Comparison of ENCODE assay signal across 21 cellular contexts in the genomic region with DNA sequence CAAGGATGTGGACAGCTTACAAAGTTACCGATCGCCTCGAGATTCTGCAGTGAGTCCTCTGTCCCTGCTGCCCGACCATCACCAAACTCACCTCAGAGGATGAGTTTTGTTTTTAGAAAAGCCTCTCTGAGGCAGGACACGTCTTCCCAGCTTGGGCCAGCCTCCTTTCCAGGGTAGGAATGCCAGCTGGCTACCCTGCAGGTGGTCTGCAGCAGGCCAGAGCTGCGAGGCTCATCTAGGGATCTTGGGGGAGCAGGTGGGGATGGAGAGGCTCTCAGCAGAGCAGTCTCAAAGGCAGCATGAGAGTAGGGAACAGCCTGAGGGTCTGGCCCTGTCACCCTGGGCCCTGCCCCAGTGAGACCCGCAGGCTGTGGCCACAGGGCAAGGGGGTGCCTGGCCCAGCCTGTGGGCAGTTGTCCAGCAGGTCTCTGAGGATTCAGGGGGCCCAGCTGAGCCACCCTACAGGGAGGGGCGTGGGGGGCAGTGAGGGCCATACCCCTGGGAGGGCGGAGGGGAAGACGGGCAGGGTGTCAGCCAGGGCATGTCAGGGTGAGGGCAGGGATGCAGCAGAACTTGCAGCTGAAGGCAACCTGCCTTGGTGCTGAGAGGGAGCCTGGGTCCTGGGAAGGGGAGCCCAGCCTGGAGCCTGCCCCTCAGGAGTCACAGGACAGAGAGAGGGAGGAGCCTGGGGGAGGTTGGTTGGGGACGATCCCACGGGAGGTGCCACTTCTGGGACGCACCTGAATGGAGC. TPM values are rescaled to one million over a fixed set of nuclear protein-coding genes. Genes with fewer than 3 reads are reported as not detected.
DNase-seq lines count a peak whose midpoint lies in the region; ATAC-seq and TF ChIP-seq lines count a peak whose summit lies in the region.
"Had no signal": no experiment of that assay in that cellular context is flagged by ENCODE, and none has a peak within 500 bp of the region (broad histone marks: within the 10 kb centered on the region; RNA-seq: fewer than 3 reads in every experiment).

No MANE protein-coding gene starts in this region.

- H2BK12ac ChIP-seq in neuronal stem cell (ENCODE audit: low read length): no peak overlapping the region

- H3K4ac ChIP-seq in neuronal stem cell (ENCODE audit: low read length): no peak overlapping the region

- intact Hi-C loops in CD8-positive, alpha-beta T cell (cut with DNase I, micrococcal nuclease): no loop called here

- no peak overlapping the region for H3K27ac ChIP-seq in neuronal stem cell (replicated peaks; ENCODE audit: low read length)
- H3K27ac ChIP-seq in CD8-positive, alpha-beta T cell (ENCODE audit: low read depth, low read length): no peak overlapping the region

- H3K23ac ChIP-seq in neuronal stem cell (ENCODE audit: low read depth, low read length, poor library complexity): no peak overlapping the region

- H2AFZ ChIP-seq in neuronal stem cell (ENCODE audit: low read length): no peak overlapping the region
- H2AFZ ChIP-seq: GM23338 had no signal

- H3K4me3 ChIP-seq in neuronal stem cell (ENCODE audit: low read length in 2 of 2) (no peak overlapping the region), BE2C (ENCODE audit: low read depth, low read length) (no peak overlapping the region)
- H3K4me3 ChIP-seq in CD8-positive, alpha-beta T cell (ENCODE audit: low read depth, low read length): no peak overlapping the region
- H3K4me3 ChIP-seq: GM23338, K562 had no signal

- no peak overlapping the region for H3K27ac Mint-ChIP-seq in CD8-positive, alpha-beta T cell
- H3K27ac Mint-ChIP-seq: B cell, GM23338 had no signal

- no peaks in the 10 kb centered on the region for H3K9me3 Mint-ChIP-seq in CD8-positive, alpha-beta T cell
- H3K9me3 Mint-ChIP-seq: CD4-positive, alpha-beta memory T cell had no signal

- no peaks in the 10 kb centered on the region for H3K36me3 Mint-ChIP-seq in CD8-positive, alpha-beta T cell
- H3K36me3 Mint-ChIP-seq: CD4-positive, alpha-beta memory T cell had no signal

- no peak overlapping the region for H3K14ac ChIP-seq in neuronal stem cell (ENCODE audit: low read length)

- no peaks in the 10 kb centered on the region for H3K4me1 ChIP-seq in neuronal stem cell (ENCODE audit: control insufficient read depth in 2 of 2, insufficient read depth in 1 of 2, low read depth in 1 of 2, low read length in 2 of 2)
- no peaks in the 10 kb centered on the region for H3K4me1 ChIP-seq in BE2C
- no peaks in the 10 kb centered on the region for H3K4me1 ChIP-seq in CD8-positive, alpha-beta T cell (ENCODE audit: insufficient read depth, low read length)

- H3K36me3 ChIP-seq in neuronal stem cell (replicated peaks in 1 of 2; ENCODE audit: control insufficient read depth in 2 of 2, insufficient read depth in 2 of 2, low read length in 2 of 2) (no peaks in the 10 kb centered on the region), BE2C (no peaks in the 10 kb centered on the region)
- no peaks in the 10 kb centered on the region for H3K36me3 ChIP-seq in CD8-positive, alpha-beta T cell (ENCODE audit: insufficient read depth, low read length)

- no peak overlapping the region for H3K4me3 Mint-ChIP-seq in CD8-positive, alpha-beta T cell
- H3K4me3 Mint-ChIP-seq: B cell; CD4-positive, alpha-beta memory T cell; GM23338 had no signal

- no peak overlapping the region for H3K4me2 ChIP-seq in neuronal stem cell (ENCODE audit: insufficient read depth, low read length, poor library complexity, severe bottlenecking)
- H3K4me2 ChIP-seq: GM23338 had no signal

- H3K79me1 ChIP-seq in neuronal stem cell (ENCODE audit: low read depth, low read length): peaks cover 2% of the 10 kb centered on the region

- TF ChIP-seq CTCF in BE2C (IDR thresholded peaks at IDR 0.05; ENCODE audit: low read depth, low read length): no peak
- no peak for TF ChIP-seq CTCF in CD8-positive, alpha-beta T cell (IDR thresholded peaks at IDR 0.05)

- H3K9me3 ChIP-seq in neuronal stem cell (replicated peaks in 1 of 2; ENCODE audit: control insufficient read depth in 2 of 2, insufficient read depth in 1 of 2, low read depth in 1 of 2, low read length in 2 of 2) (peaks cover 0 to 15% of the 10 kb centered on the region in 2 donors), BE2C (no peaks in the 10 kb centered on the region)
- H3K9me3 ChIP-seq in CD8-positive, alpha-beta T cell (ENCODE audit: low read length): no peaks in the 10 kb centered on the region

- no peak for ATAC-seq in CD8-positive, alpha-beta T cell
- ATAC-seq: GM23338, K562 had no signal

- H4K8ac ChIP-seq in neuronal stem cell (ENCODE audit: low read depth, low read length): no peak overlapping the region

- peak overlapping the region; percentile 53 for H4K91ac ChIP-seq in neuronal stem cell (ENCODE audit: low read depth, low read length, poor library complexity)

- H3K4me1 Mint-ChIP-seq in CD8-positive, alpha-beta T cell (ENCODE audit: low read depth): no peaks in the 10 kb centered on the region
- H3K4me1 Mint-ChIP-seq: B cell; CD4-positive, alpha-beta memory T cell; GM23338 had no signal

- no peaks in the 10 kb centered on the region for H3K27me3 Mint-ChIP-seq in CD8-positive, alpha-beta T cell (ENCODE audit: low read depth)
- H3K27me3 Mint-ChIP-seq: B cell; CD4-positive, alpha-beta memory T cell had no signal

- H2AK5ac ChIP-seq in neuronal stem cell (ENCODE audit: low read depth, low read length): no peak overlapping the region

- WGBS in neuronal stem cell (ENCODE audit: extremely low coverage in 2 of 2, insufficient read length in 2 of 2, insufficient replicate concordance in 1 of 2), 2 donors: no CpG with 5 or more reads among the region's 13 CpGs

- no peak overlapping the region for H2BK5ac ChIP-seq in neuronal stem cell (ENCODE audit: low read length)

- peak overlapping the region; percentile 28 for H3K18ac ChIP-seq in neuronal stem cell (ENCODE audit: low read length)

- CTCF ChIA-PET in CD8-positive, alpha-beta T cell (lab: Charles Lee): no interaction called here

- no peak overlapping the region for H2BK15ac ChIP-seq in neuronal stem cell (ENCODE audit: low read length)

- POLR2A ChIA-PET in CD8-positive, alpha-beta T cell (lab: Charles Lee): no interaction called here

- peak; percentile 12 for DNase-seq in activated T-cell treated with anti-CD3 and anti-CD28 coated beads, Interleukin-2, amount 50 U/mL, for 1 hour
- no peak for DNase-seq in activated T-cell treated with anti-CD3 and anti-CD28 coated beads, Interleukin-2, amount 50 U/mL, for 48 hours
- DNase-seq in D341Med (ENCODE audit: low spot score) (peak; percentile 26), cerebellum (ENCODE audit: low spot score) (peak; percentile 53), neuronal stem cell (ENCODE audit: low spot score) (no peak), BE2C (no peak), NCI-H82 (lab: John Stamatoyannopoulos, UW) (no peak)
- DNase-seq in CD8-positive, alpha-beta T cell: no peak
- DNase-seq: Calu3; CD4-positive, alpha-beta memory T cell; DMS53; EL; NCI-H1092 treated with DMSO at 0.1 percent for 48 hours; NCI-H1694; NCI-H2081 treated with DMSO at 0.1 percent for 48 hours; NCI-H748 treated with DMSO at 0.1 percent for 48 hours; OCI-M1; RPMI8226 had no signal

- peaks cover 0 to 15% (median 0%) of the 10 kb centered on the region in 3 experiments for H3K27me3 ChIP-seq in neuronal stem cell (ENCODE audit: control insufficient read depth in 3 of 3, insufficient read depth in 3 of 3, low read depth in 1 of 3, low read length in 3 of 3)
- no peaks in the 10 kb centered on the region for H3K27me3 ChIP-seq in BE2C
- no peaks in the 10 kb centered on the region for H3K27me3 ChIP-seq in CD8-positive, alpha-beta T cell (ENCODE audit: insufficient read depth, low read length)

- no peak overlapping the region for H2BK120ac ChIP-seq in neuronal stem cell (ENCODE audit: low read depth, low read length)

- peak overlapping the region; percentile 12 for H3K9ac ChIP-seq in neuronal stem cell (ENCODE audit: low read depth, low read length, poor library complexity)

RNA-seq across cellular contexts. Expression of a gene that starts 57.3 kb away (rescaled TPM):
- 92.0 TPM for total RNA-seq in cerebellum
- 413 TPM for polyA plus RNA-seq in neuronal stem cell (2013, experiment 1 of 2)
- polyA plus RNA-seq in neuronal stem cell (2013, experiment 2 of 2): 408 TPM
- polyA plus RNA-seq in BE2C (2012; ENCODE audit: insufficient read depth, insufficient read length, low read depth): 144 TPM
- 100 to 1,000 TPM; 187 to 199 TPM for total RNA-seq in CD8-positive, alpha-beta T cell

Comparison
In these comparisons a context has a peak if more than half of its experiments do, and no peak if none do; other contexts are left out.
1. DNase-seq: peak in activated T-cell treated with anti-CD3 and anti-CD28 coated beads, Interleukin-2, amount 50 U/mL, for 1 hour (single experiment), D341Med (single experiment) and cerebellum (single experiment); none in activated T-cell treated with anti-CD3 and anti-CD28 coated beads, Interleukin-2, amount 50 U/mL, for 48 hours (0 of 2), neuronal stem cell (single experiment), BE2C (single experiment), NCI-H82 (single experiment) and CD8-positive, alpha-beta T cell (0 of 7).